In genomic region chr1:175132456-175132855, GRCh38 we compare ENCODE assay signal across 21 cellular contexts.
A peak's percentile ranks its signal among the peaks of the same experiment; 100 is the strongest.
DNase-seq lines count a peak whose midpoint lies in the region; ATAC-seq, FAIRE-seq and TF ChIP-seq lines count a peak whose summit lies in the region.
"Had no signal": no experiment of that assay in that cellular context is flagged by ENCODE, and none has a peak within 500 bp of the region (broad histone marks: within the 10 kb centered on the region; RNA-seq: fewer than 3 reads in every experiment).

No MANE protein-coding gene starts in this region.

- peaks cover 2% of the 10 kb centered on the region for H3K23me2 ChIP-seq in H1 (ENCODE audit: low read depth, low read length)

- H3K79me1 ChIP-seq in H1 (ENCODE audit: low read depth, low read length) (no peaks in the 10 kb centered on the region), mesenchymal stem cell (replicated peaks; ENCODE audit: low read length, poor library complexity, severe bottlenecking) (no peaks in the 10 kb centered on the region)

- H3K56ac ChIP-seq in H1 (replicated peaks; ENCODE audit: insufficient read length, low read depth, low read length), result no peak overlapping the region

- no peaks in the 10 kb centered on the region for H3K36me3 Mint-ChIP-seq in HFFc6 (ENCODE audit: low read depth)
- H3K36me3 Mint-ChIP-seq: activated naive CD4-positive, alpha-beta T cell treated with anti-CD3 and anti-CD28 coated beads, Interleukin-2, amount 50 U/mL, for 24 hours had no signal

- H3K4me3 Mint-ChIP-seq in HFFc6, result peak overlapping the region; percentile 47
- H3K4me3 Mint-ChIP-seq: activated naive CD4-positive, alpha-beta T cell treated with anti-CD3 and anti-CD28 coated beads, Interleukin-2, amount 50 U/mL, for 24 hours had no signal

- H2BK20ac ChIP-seq in H1 (ENCODE audit: low read length), result no peak overlapping the region

- H3K23ac ChIP-seq in H1 (ENCODE audit: insufficient read length) (no peak overlapping the region), mesenchymal stem cell (ENCODE audit: low read length in 2 of 2) (no peak overlapping the region)

- no peak overlapping the region for H3K9ac ChIP-seq in H1 (replicated peaks in 1 of 4; ENCODE audit: extremely low read depth in 1 of 4, low read depth in 3 of 4, low read length in 3 of 4)
- H3K9ac ChIP-seq in mesenchymal stem cell (ENCODE audit: low read length), result no peak overlapping the region
- H3K9ac ChIP-seq: KMS-11 had no signal

- no peaks in the 10 kb centered on the region for H3K9me3 Mint-ChIP-seq in HFFc6
- H3K9me3 Mint-ChIP-seq: activated naive CD4-positive, alpha-beta T cell treated with anti-CD3 and anti-CD28 coated beads, Interleukin-2, amount 50 U/mL, for 24 hours had no signal

- TF ChIP-seq RAD21 in H1 (IDR thresholded peaks at IDR 0.05 in 1 of 2, conservative IDR thresholded peaks at IDR 0.05 in 1 of 2; ENCODE audit: low read depth in 2 of 2, low read length in 2 of 2), result no peak

- FAIRE-seq in H1 (lab: Jason Lieb, UNC) (no peak), RCC 7860 (lab: Jason Lieb, UNC) (no peak)
- FAIRE-seq: A549 had no signal

- H3K4me3 ChIP-seq in AG04449 (ENCODE audit: low read depth, low read length) (no peak overlapping the region), H1 (ENCODE audit: extremely low read depth in 1 of 4, insufficient read depth in 2 of 4, low read depth in 3 of 4, low read length in 4 of 4) (no peak overlapping the region), mesenchymal stem cell (ENCODE audit: insufficient read depth in 1 of 2, low read depth in 1 of 2, low read length in 2 of 2) (peak overlapping the region in 1 of 2 experiments; percentile 10)
- H3K4me3 ChIP-seq: A549, SJCRH30 had no signal

- H2BK5ac ChIP-seq in H1 (ENCODE audit: low read depth, low read length) (no peak overlapping the region), mesenchymal stem cell (ENCODE audit: low read depth, low read length, poor library complexity, severe bottlenecking) (no peak overlapping the region)

- H2AK5ac ChIP-seq in H1 (ENCODE audit: low read depth, low read length), result no peak overlapping the region
- no peak overlapping the region for H2AK5ac ChIP-seq in mesenchymal stem cell (ENCODE audit: low read length, severe bottlenecking)

- H3K9me3 ChIP-seq in H1 (ENCODE audit: insufficient read depth in 2 of 2, low read depth in 1 of 2, low read length in 1 of 2) (no peaks in the 10 kb centered on the region), mesenchymal stem cell (ENCODE audit: control insufficient read depth, low read length) (no peaks in the 10 kb centered on the region)
- H3K9me3 ChIP-seq: A549, SJCRH30 had no signal

- peaks cover 0 to 26% (median 17%) of the 10 kb centered on the region in 4 experiments; a peak in 4 of 7 replicates for H3K4me1 ChIP-seq in H1 (replicated peaks in 1 of 4; ENCODE audit: control insufficient read depth in 3 of 4, insufficient read depth in 4 of 4, low read length in 3 of 4)
- peaks cover 2% of the 10 kb centered on the region for H3K4me1 ChIP-seq in mesenchymal stem cell (ENCODE audit: control insufficient read depth, insufficient read depth, low read depth, low read length)
- H3K4me1 ChIP-seq: A549, SJCRH30 had no signal

- H4K8ac ChIP-seq in H1 (ENCODE audit: extremely low read depth, insufficient read depth, low read length) (no peak overlapping the region), mesenchymal stem cell (ENCODE audit: low read length) (no peak overlapping the region)

- CTCF ChIA-PET in AG04449 (lab: Yijun Ruan, JAX) (interaction anchor here (0.7 to 1.9 kb wide), 6 partner anchors 10 to 22 kb away, joined by 3 to 10 read pairs (median 4); no protein-coding TSS in a partner anchor), H1 (lab: Charles Lee; ENCODE audit: partially characterized antibody) (interaction anchor here (0.9 to 8.5 kb wide), 5 partner anchors 14 to 101 kb away, joined by 3 to 55 read pairs (median 4); no protein-coding TSS in a partner anchor)

- peaks cover 39% of the 10 kb centered on the region for H3K4me1 Mint-ChIP-seq in HFFc6 (ENCODE audit: low read depth)
- H3K4me1 Mint-ChIP-seq: activated naive CD4-positive, alpha-beta T cell treated with anti-CD3 and anti-CD28 coated beads, Interleukin-2, amount 50 U/mL, for 24 hours had no signal

- DNase-seq in AG04449 (ENCODE audit: low read depth, low spot score) (peak; percentile 29), HFFc6 (peak; percentile 59), H1 (ENCODE audit: low read depth in 1 of 2, low spot score in 2 of 2) (no peak), mesenchymal stem cell (peak; percentile 74), DMS153 (lab: John Stamatoyannopoulos, UW) (no peak), RCC 7860 (ENCODE audit: low spot score) (no peak), omental fat pad (ENCODE audit: low spot score) (no peak), cortex of kidney (lab: John Stamatoyannopoulos, UW) (no peak)
- DNase-seq: activated CD4-positive, alpha-beta T cell treated with anti-CD3 and anti-CD28 coated beads for 4 hours; activated T-cell treated with anti-CD3 and anti-CD28 coated beads for 4 hours; central memory CD4-positive, alpha-beta T cell; COR-L47; mesendoderm; NCI-H1417 treated with DMSO at 0.1 percent for 48 hours; NCI-H345; right cardiac atrium; SJCRH30; stimulated activated CD4-positive, alpha-beta T cell treated with anti-CD3 and anti-CD28 coated beads, Interleukin-2, amount 100 ng/mL, for 24 hours had no signal

- H2BK15ac ChIP-seq in H1 (ENCODE audit: low read length) (peak overlapping the region; percentile 75; the same call in 1 of the 2 replicates), mesenchymal stem cell (ENCODE audit: low read depth, poor library complexity, severe bottlenecking) (no peak overlapping the region)

- H3K27ac ChIP-seq in H1 (ENCODE audit: low read depth, low read length) (no peak overlapping the region), mesenchymal stem cell (ENCODE audit: low read length, poor library complexity, severe bottlenecking) (no peak overlapping the region)
- H3K27ac ChIP-seq: A549, KMS-11, SJCRH30 had no signal

- no peak overlapping the region for H4K5ac ChIP-seq in H1 (ENCODE audit: insufficient read length, low read depth, low read length)

- H3K27me3 Mint-ChIP-seq in HFFc6 (ENCODE audit: insufficient read depth), result peaks cover 4% of the 10 kb centered on the region

- POLR2A ChIA-PET in AG04449 (lab: Yijun Ruan, JAX) (interaction anchor here (0.5 kb wide), 1 partner anchor 48 kb away, joined by 3 read pairs; no protein-coding TSS in a partner anchor), H1 (lab: Charles Lee; ENCODE audit: partially characterized antibody) (interaction anchor here (0.7 to 1.0 kb wide), 3 partner anchors 12 to 109 kb away, joined by 3 to 4 read pairs (median 4); no protein-coding TSS in a partner anchor)

- TF ChIP-seq CTCF in AG04449 (IDR thresholded peaks at IDR 0.05; ENCODE audit: insufficient read depth, low read length, missing control alignments) (no peak), HFFc6 (IDR thresholded peaks at IDR 0.05) (no peak), H1 (IDR thresholded peaks at IDR 0.05; ENCODE audit: control extremely low read depth in 1 of 3, insufficient read depth in 1 of 3, low read depth in 1 of 3, low read length in 3 of 3) (no peak), omental fat pad (IDR thresholded peaks at IDR 0.05) (no peak)

- H2AFZ ChIP-seq in H1 (ENCODE audit: low read length) (no peak overlapping the region), mesenchymal stem cell (ENCODE audit: low read depth, low read length) (no peak overlapping the region)

- H3K4me2 ChIP-seq in H1 (ENCODE audit: insufficient read depth in 1 of 2, low read depth in 2 of 2, low read length in 2 of 2) (no peak overlapping the region), mesenchymal stem cell (ENCODE audit: low read length, poor library complexity, severe bottlenecking) (no peak overlapping the region)
- H3K4me2 ChIP-seq: A549, KMS-11 had no signal

- H4K20me1 ChIP-seq in H1 (replicated peaks in 1 of 2; ENCODE audit: control insufficient read depth in 1 of 2, insufficient read depth in 2 of 2, low read length in 2 of 2), result no peaks in the 10 kb centered on the region

- no peak for TF ChIP-seq POLR2A in H1 (IDR thresholded peaks at IDR 0.05; ENCODE audit: control extremely low read depth in 1 of 2, low read depth in 2 of 2, low read length in 2 of 2)

- H2BK12ac ChIP-seq in H1 (ENCODE audit: low read depth, low read length) (no peak overlapping the region), mesenchymal stem cell (ENCODE audit: low read length in 2 of 2) (no peak overlapping the region)

- H3K14ac ChIP-seq in H1 (ENCODE audit: insufficient read length), result no peak overlapping the region
- no peak overlapping the region for H3K14ac ChIP-seq in mesenchymal stem cell (ENCODE audit: low read length in 2 of 2)

- H2BK120ac ChIP-seq in H1 (replicated peaks; ENCODE audit: low read depth, low read length) (no peak overlapping the region), mesenchymal stem cell (ENCODE audit: low read depth, low read length) (no peak overlapping the region)

- ATAC-seq in omental fat pad (ENCODE audit: low FRiP score), result no peak
- ATAC-seq: A549, right cardiac atrium had no signal

- H4K91ac ChIP-seq in H1 (replicated peaks; ENCODE audit: insufficient read length, low read length) (no peak overlapping the region), mesenchymal stem cell (ENCODE audit: low read length) (peak overlapping the region; percentile 92)

- H3K36me3 ChIP-seq in H1 (ENCODE audit: control insufficient read depth in 2 of 4, insufficient read depth in 4 of 4, low read length in 3 of 4) (no peaks in the 10 kb centered on the region; a peak in 2 of 8 replicates), mesenchymal stem cell (ENCODE audit: control insufficient read depth in 1 of 2, insufficient read depth in 2 of 2, low read depth in 1 of 2, low read length in 2 of 2) (no peaks in the 10 kb centered on the region)
- H3K36me3 ChIP-seq: SJCRH30 had no signal

- 100% methylated on average over 1 of the region's 1 CpG; no CpG with 5 or more reads in 1 of the 2 experiments for WGBS in H1 (ENCODE audit: extremely low coverage in 1 of 2, insufficient coverage in 1 of 2, insufficient read length in 1 of 2, insufficient replicate concordance in 2 of 2, low coverage in 1 of 2, low lambda C conversion rate in 2 of 2, missing lambda C conversion rate in 1 of 2), 2 experiments
- no CpG with 5 or more reads among the region's 1 CpG for WGBS in mesenchymal stem cell

- no peak for TF ChIP-seq EP300 in H1 (IDR thresholded peaks at IDR 0.05; ENCODE audit: borderline replicate concordance in 1 of 2, low read depth in 2 of 2, low read length in 2 of 2)

- no peaks in the 10 kb centered on the region for H3K27me3 ChIP-seq in H1 (replicated peaks in 1 of 4; ENCODE audit: control insufficient read depth in 3 of 4, extremely low read depth in 1 of 4, insufficient read depth in 3 of 4, low read length in 3 of 4)
- H3K27me3 ChIP-seq in mesenchymal stem cell (ENCODE audit: control insufficient read depth in 1 of 2, insufficient read depth in 1 of 2, low read length in 2 of 2), result peaks cover 7 to 8% of the 10 kb centered on the region in 2 experiments
- H3K27me3 ChIP-seq: SJCRH30 had no signal

- H3K18ac ChIP-seq in H1 (ENCODE audit: extremely low read depth, low read length) (no peak overlapping the region), mesenchymal stem cell (ENCODE audit: low read depth in 1 of 2, low read length in 2 of 2) (peak overlapping the region in 1 of 2 experiments; percentile 18)

- H3K27ac Mint-ChIP-seq in HFFc6, result peak overlapping the region; percentile 27; the same call in 1 of the 2 replicates
- H3K27ac Mint-ChIP-seq: activated naive CD4-positive, alpha-beta T cell treated with anti-CD3 and anti-CD28 coated beads, Interleukin-2, amount 50 U/mL, for 24 hours had no signal

- H3K4ac ChIP-seq in H1 (replicated peaks; ENCODE audit: insufficient read length, low read depth, low read length) (no peak overlapping the region), mesenchymal stem cell (ENCODE audit: low read depth in 1 of 2, low read length in 2 of 2) (no peak overlapping the region)

- H3K79me2 ChIP-seq in H1 (ENCODE audit: control insufficient read depth in 1 of 2, insufficient read depth in 2 of 2, low read length in 2 of 2), result no peaks in the 10 kb centered on the region

Comparison
In these comparisons a context has a peak if more than half of its experiments do, and no peak if none do; other contexts are left out.
1. DNase-seq: peak in AG04449 (single experiment), HFFc6 (single experiment) and mesenchymal stem cell (single experiment); none in H1 (0 of 2), DMS153 (single experiment), RCC 7860 (single experiment), omental fat pad (single experiment) and cortex of kidney (single experiment).